ENCODE assay signal across 1 cellular context in the genomic region with DNA sequence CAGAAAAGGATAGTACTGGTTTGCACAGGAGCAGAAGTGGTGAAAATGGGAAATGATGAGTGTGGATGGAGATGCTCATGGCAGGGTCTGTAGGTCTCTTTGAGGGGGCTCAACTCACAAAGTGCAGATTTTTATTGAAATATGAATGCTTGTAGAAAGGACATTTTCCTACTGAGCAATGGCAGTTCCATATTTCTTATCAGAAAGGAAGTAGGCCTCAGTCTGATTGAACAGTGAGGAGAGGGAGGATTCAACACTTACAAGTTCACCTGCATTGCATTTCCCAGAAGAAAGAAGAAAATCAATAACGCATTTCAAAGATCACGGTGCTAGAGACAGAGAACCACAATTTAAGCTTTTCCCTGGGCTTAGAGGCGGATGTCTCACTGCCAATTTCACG.
TF ChIP-seq lines count a peak whose summit lies in the region.

No MANE protein-coding gene starts in this region.

TF ChIP-seq in K562, 482 proteins besides CTCF, POLR2A, EP300 and RAD21 (continued from another document):
- TF ChIP-seq GTF2A2 (tag; IDR thresholded peaks at IDR 0.05), result 0 out of 2 replicates have a peak, but pooled peaks have one; percentile 62
- 0 out of 2 replicates have a peak, but pooled peaks have one; percentile 20 for TF ChIP-seq BCL6 (CRISPR knock-in tag; IDR thresholded peaks at IDR 0.05)
- no peak for TF ChIP-seq NBN (IDR thresholded peaks at IDR 0.05; ENCODE audit: low read depth)
- TF ChIP-seq ZNF121 (CRISPR knock-in tag; conservative IDR thresholded peaks at IDR 0.05), result no peak
- TF ChIP-seq ZNF311 (CRISPR knock-in tag; IDR thresholded peaks at IDR 0.05), result peak; percentile 79
- no peak for TF ChIP-seq RNF2 (IDR thresholded peaks at IDR 0.05)
- TF ChIP-seq ZNF175 (CRISPR knock-in tag; IDR thresholded peaks at IDR 0.05; ENCODE audit: low read depth), result peak; percentile 40; the same call in 1 of the 2 replicates
- no peak for TF ChIP-seq HDAC6 (IDR thresholded peaks at IDR 0.05; ENCODE audit: low read depth, low read length)
- TF ChIP-seq RBM14 (IDR thresholded peaks at IDR 0.05; ENCODE audit: borderline replicate concordance, insufficient read depth, low read depth, low read length), result no peak
- no peak for TF ChIP-seq ADNP (tag; IDR thresholded peaks at IDR 0.05)
- TF ChIP-seq DPF2 (IDR thresholded peaks at IDR 0.05), result no peak
- TF ChIP-seq, protein P1, sequence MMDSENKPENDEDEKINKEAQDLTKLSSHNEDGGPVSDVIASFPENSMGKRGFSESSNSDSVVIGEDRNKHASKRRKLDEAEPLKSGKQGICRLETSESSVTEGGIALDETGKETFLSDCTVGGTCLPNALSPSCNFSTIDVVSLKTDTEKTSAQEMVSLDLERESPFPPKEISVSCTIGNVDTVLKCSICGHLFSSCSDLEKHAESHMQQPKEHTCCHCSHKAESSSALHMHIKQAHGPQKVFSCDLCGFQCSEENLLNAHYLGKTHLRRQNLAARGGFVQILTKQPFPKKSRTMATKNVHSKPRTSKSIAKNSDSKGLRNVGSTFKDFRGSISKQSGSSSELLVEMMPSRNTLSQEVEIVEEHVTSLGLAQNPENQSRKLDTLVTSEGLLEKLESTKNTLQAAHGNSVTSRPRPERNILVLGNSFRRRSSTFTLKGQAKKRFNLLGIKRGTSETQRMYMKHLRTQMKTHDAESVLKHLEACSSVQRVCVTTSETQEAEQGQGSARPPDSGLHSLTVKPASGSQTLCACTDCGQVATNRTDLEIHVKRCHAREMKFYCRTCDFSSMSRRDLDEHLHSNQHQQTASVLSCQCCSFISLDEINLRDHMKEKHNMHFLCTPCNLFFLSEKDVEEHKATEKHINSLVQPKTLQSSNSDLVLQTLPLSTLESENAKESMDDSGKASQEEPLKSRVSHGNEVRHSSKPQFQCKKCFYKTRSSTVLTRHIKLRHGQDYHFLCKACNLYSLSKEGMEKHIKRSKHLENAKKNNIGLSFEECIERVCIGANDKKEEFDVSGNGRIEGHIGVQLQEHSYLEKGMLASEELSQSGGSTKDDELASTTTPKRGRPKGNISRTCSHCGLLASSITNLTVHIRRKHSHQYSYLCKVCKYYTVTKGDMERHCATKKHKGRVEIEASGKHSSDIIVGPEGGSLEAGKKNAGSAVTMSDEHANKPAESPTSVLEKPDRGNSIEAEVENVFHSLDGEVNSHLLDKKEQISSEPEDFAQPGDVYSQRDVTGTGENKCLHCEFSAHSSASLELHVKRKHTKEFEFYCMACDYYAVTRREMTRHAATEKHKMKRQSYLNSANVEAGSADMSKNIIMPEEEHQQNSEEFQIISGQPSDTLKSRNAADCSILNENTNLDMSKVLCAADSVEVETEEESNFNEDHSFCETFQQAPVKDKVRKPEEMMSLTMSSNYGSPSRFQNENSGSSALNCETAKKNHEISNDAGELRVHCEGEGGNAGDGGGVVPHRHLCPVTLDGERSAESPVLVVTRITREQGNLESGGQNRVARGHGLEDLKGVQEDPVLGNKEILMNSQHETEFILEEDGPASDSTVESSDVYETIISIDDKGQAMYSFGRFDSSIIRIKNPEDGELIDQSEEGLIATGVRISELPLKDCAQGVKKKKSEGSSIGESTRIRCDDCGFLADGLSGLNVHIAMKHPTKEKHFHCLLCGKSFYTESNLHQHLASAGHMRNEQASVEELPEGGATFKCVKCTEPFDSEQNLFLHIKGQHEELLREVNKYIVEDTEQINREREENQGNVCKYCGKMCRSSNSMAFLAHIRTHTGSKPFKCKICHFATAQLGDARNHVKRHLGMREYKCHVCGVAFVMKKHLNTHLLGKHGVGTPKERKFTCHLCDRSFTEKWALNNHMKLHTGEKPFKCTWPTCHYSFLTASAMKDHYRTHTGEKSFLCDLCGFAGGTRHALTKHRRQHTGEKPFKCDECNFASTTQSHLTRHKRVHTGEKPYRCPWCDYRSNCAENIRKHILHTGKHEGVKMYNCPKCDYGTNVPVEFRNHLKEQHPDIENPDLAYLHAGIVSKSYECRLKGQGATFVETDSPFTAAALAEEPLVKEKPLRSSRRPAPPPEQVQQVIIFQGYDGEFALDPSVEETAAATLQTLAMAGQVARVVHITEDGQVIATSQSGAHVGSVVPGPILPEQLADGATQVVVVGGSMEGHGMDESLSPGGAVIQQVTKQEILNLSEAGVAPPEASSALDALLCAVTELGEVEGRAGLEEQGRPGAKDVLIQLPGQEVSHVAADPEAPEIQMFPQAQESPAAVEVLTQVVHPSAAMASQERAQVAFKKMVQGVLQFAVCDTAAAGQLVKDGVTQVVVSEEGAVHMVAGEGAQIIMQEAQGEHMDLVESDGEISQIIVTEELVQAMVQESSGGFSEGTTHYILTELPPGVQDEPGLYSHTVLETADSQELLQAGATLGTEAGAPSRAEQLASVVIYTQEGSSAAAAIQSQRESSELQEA (IDR thresholded peaks at IDR 0.05; ENCODE audit: low read depth), result no peak
- TF ChIP-seq HIVEP1 (CRISPR knock-in tag; IDR thresholded peaks at IDR 0.05), result 0 out of 2 replicates have a peak, but pooled peaks have one; percentile 72
- TF ChIP-seq FOXM1 (IDR thresholded peaks at IDR 0.05; ENCODE audit: low read depth), result no peak
- no peak for TF ChIP-seq FOXM1 (CRISPR knock-in tag; IDR thresholded peaks at IDR 0.05; ENCODE audit: low read depth)
- TF ChIP-seq HEY1 (CRISPR knock-in tag; IDR thresholded peaks at IDR 0.05; ENCODE audit: borderline replicate concordance), result 0 out of 2 replicates have a peak, but pooled peaks have one; percentile 13
- TF ChIP-seq, protein P2, sequence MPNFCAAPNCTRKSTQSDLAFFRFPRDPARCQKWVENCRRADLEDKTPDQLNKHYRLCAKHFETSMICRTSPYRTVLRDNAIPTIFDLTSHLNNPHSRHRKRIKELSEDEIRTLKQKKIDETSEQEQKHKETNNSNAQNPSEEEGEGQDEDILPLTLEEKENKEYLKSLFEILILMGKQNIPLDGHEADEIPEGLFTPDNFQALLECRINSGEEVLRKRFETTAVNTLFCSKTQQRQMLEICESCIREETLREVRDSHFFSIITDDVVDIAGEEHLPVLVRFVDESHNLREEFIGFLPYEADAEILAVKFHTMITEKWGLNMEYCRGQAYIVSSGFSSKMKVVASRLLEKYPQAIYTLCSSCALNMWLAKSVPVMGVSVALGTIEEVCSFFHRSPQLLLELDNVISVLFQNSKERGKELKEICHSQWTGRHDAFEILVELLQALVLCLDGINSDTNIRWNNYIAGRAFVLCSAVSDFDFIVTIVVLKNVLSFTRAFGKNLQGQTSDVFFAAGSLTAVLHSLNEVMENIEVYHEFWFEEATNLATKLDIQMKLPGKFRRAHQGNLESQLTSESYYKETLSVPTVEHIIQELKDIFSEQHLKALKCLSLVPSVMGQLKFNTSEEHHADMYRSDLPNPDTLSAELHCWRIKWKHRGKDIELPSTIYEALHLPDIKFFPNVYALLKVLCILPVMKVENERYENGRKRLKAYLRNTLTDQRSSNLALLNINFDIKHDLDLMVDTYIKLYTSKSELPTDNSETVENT (CRISPR knock-in tag; IDR thresholded peaks at IDR 0.05), result no peak
- TF ChIP-seq JUND (IDR thresholded peaks at IDR 0.05; ENCODE audit: borderline replicate concordance, low read depth, low read length), result no peak
- no peak; the same call in 2 of the 3 replicates for TF ChIP-seq JUND (tag; IDR thresholded peaks at IDR 0.05; ENCODE audit: borderline replicate concordance, low read depth, low read length)
- TF ChIP-seq, protein P3, sequence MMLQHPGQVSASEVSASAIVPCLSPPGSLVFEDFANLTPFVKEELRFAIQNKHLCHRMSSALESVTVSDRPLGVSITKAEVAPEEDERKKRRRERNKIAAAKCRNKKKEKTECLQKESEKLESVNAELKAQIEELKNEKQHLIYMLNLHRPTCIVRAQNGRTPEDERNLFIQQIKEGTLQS (IDR thresholded peaks at IDR 0.05), result no peak
- TF ChIP-seq, protein P3 (CRISPR knock-in tag; conservative IDR thresholded peaks at IDR 0.05), result no peak
- TF ChIP-seq, protein P4, sequence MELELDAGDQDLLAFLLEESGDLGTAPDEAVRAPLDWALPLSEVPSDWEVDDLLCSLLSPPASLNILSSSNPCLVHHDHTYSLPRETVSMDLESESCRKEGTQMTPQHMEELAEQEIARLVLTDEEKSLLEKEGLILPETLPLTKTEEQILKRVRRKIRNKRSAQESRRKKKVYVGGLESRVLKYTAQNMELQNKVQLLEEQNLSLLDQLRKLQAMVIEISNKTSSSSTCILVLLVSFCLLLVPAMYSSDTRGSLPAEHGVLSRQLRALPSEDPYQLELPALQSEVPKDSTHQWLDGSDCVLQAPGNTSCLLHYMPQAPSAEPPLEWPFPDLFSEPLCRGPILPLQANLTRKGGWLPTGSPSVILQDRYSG (tag; conservative IDR thresholded peaks at IDR 0.05; ENCODE audit: low read depth), result peak; percentile 96
- TF ChIP-seq MEF2D (tag; conservative IDR thresholded peaks at IDR 0.05; ENCODE audit: low read depth), result 0 out of 2 replicates have a peak, but pooled peaks have one; percentile 18
- TF ChIP-seq TEAD1 (CRISPR knock-in tag; IDR thresholded peaks at IDR 0.05), result no peak
- TF ChIP-seq, protein P5, sequence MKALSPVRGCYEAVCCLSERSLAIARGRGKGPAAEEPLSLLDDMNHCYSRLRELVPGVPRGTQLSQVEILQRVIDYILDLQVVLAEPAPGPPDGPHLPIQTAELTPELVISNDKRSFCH (CRISPR knock-in tag; IDR thresholded peaks at IDR 0.05), result 0 out of 2 replicates have a peak, but pooled peaks have one; percentile 12
- TF ChIP-seq, protein P5 (tag; IDR thresholded peaks at IDR 0.05), result no peak
- TF ChIP-seq, protein P6, sequence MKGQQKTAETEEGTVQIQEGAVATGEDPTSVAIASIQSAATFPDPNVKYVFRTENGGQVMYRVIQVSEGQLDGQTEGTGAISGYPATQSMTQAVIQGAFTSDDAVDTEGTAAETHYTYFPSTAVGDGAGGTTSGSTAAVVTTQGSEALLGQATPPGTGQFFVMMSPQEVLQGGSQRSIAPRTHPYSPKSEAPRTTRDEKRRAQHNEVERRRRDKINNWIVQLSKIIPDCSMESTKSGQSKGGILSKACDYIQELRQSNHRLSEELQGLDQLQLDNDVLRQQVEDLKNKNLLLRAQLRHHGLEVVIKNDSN (CRISPR knock-in tag; IDR thresholded peaks at IDR 0.05), result no peak
- no peak for TF ChIP-seq ZNF12 (CRISPR knock-in tag; IDR thresholded peaks at IDR 0.05)
